ENCODE assay signal across 12 cellular contexts in genomic region chr4:158873795-158874359, GRCh38.
DNase-seq lines count a peak whose midpoint lies in the region; FAIRE-seq and TF ChIP-seq lines count a peak whose summit lies in the region.
"Had no signal": no experiment of that assay in that cellular context is flagged by ENCODE, and none has a peak within 500 bp of the region (broad histone marks: within the 10 kb centered on the region; RNA-seq: fewer than 3 reads in every experiment).

No MANE protein-coding gene starts in this region.

- H3K27me3 Mint-ChIP-seq in brain, result no peaks in the 10 kb centered on the region
- H3K27me3 Mint-ChIP-seq in activated naive CD4-positive, alpha-beta T cell treated with anti-CD3 and anti-CD28 coated beads for 36 hours (ENCODE audit: low read depth), result no peaks in the 10 kb centered on the region

- peak overlapping the region in 3 of 5 experiments; percentile 10 to 67 (median 42) for H3K27ac Mint-ChIP-seq in brain
- H3K27ac Mint-ChIP-seq in activated naive CD4-positive, alpha-beta T cell treated with anti-CD3 and anti-CD28 coated beads for 36 hours, result no peak overlapping the region

- TF ChIP-seq CTCF in AG10803 (conservative IDR thresholded peaks at IDR 0.05; ENCODE audit: low read length), result no peak
- no peak for TF ChIP-seq CTCF in brain (conservative IDR thresholded peaks at IDR 0.05)

- peak; percentile 16 for FAIRE-seq in HTR-8/SVneo (lab: Jason Lieb, UNC)
- FAIRE-seq: TTC549 had no signal

- no peak overlapping the region for H3K4me3 Mint-ChIP-seq in brain
- no peak overlapping the region for H3K4me3 Mint-ChIP-seq in activated naive CD4-positive, alpha-beta T cell treated with anti-CD3 and anti-CD28 coated beads for 36 hours

- peaks cover under 1 to 4% (median 3%) of the 10 kb centered on the region in 5 experiments for H3K9me3 Mint-ChIP-seq in brain
- peaks cover under 1% of the 10 kb centered on the region for H3K9me3 Mint-ChIP-seq in activated naive CD4-positive, alpha-beta T cell treated with anti-CD3 and anti-CD28 coated beads for 36 hours

- no peak overlapping the region for H3K4me3 ChIP-seq in AG10803 (ENCODE audit: low read length)

- intact Hi-C loops in activated naive CD4-positive, alpha-beta T cell treated with anti-CD3 and anti-CD28 coated beads for 36 hours (cut with micrococcal nuclease), result no loop called here

- DNase-seq in AG10803 (ENCODE audit: low read depth) (peak; percentile 69), HTR-8/SVneo (ENCODE audit: insufficient read length, low spot score) (peak; percentile 52), left kidney (ENCODE audit: low read depth, low spot score) (peak; percentile 23), cerebellum (ENCODE audit: low spot score) (no peak), NCI-H748 treated with DMSO at 0.1 percent for 48 hours (lab: John Stamatoyannopoulos, UW) (no peak), ecto neural progenitor cell (ENCODE audit: low spot score) (no peak)
- no peak for DNase-seq in activated naive CD4-positive, alpha-beta T cell treated with anti-CD3 and anti-CD28 coated beads for 36 hours
- DNase-seq: central memory CD4-positive, alpha-beta T cell; DMS79 treated with DMSO at 0.1 percent for 48 hours; NCI-H510A treated with DMSO at 0.1 percent for 48 hours had no signal

- CTCF ChIA-PET in activated naive CD4-positive, alpha-beta T cell treated with anti-CD3 and anti-CD28 coated beads for 36 hours (lab: Charles Lee), result no interaction called here

- H3K4me1 Mint-ChIP-seq in brain, result peaks cover 37% of the 10 kb centered on the region
- no peaks in the 10 kb centered on the region for H3K4me1 Mint-ChIP-seq in activated naive CD4-positive, alpha-beta T cell treated with anti-CD3 and anti-CD28 coated beads for 36 hours (ENCODE audit: low read depth)

- peaks cover 48% of the 10 kb centered on the region for H3K36me3 Mint-ChIP-seq in brain
- peaks cover 26% of the 10 kb centered on the region for H3K36me3 Mint-ChIP-seq in activated naive CD4-positive, alpha-beta T cell treated with anti-CD3 and anti-CD28 coated beads for 36 hours (ENCODE audit: low read depth)

Comparison
In these comparisons a context has a peak if more than half of its experiments do, and no peak if none do; other contexts are left out.
1. DNase-seq: peak in AG10803 (single experiment), HTR-8/SVneo (single experiment) and left kidney (single experiment); none in cerebellum (single experiment), NCI-H748 treated with DMSO at 0.1 percent for 48 hours (single experiment), activated naive CD4-positive, alpha-beta T cell treated with anti-CD3 and anti-CD28 coated beads for 36 hours (single experiment) and ecto neural progenitor cell (single experiment).